In the genomic region with DNA sequence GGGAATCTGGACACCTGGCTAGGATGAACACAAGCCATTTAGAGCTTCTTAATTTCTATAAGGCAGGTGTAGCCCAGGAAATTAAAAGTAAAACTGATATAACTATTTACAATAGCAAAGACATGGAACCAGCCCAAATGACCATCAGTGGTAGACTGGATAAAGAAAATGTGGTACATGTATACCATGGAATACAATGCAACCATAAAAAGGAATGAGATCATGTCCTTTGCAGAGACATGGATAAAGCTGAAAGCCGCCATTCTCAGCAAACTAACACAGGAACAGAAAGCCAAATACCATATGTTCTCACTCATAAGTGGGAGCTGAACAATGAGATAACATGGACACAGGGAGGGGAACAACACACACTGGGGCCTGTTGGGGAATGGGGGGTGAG, we compare ENCODE assay signal across 8 cellular contexts. TPM values are rescaled to one million over a fixed set of nuclear protein-coding genes. Genes with fewer than 3 reads are reported as not detected.
"Had no signal": no experiment of that assay in that cellular context is flagged by ENCODE, and none has a peak within 500 bp of the region (broad histone marks: within the 10 kb centered on the region; RNA-seq: fewer than 3 reads in every experiment).

No MANE protein-coding gene starts in this region.

- H3K4me3 ChIP-seq: K562 had no signal

- ATAC-seq: HepG2, K562 had no signal

- DNase-seq: IMR-90, KBM-7 had no signal

- H3K27ac ChIP-seq: HL-60 had no signal

RNA-seq across cellular contexts. Expression of a gene that starts 25.5 kb away (rescaled TPM):
- total RNA-seq: HepG2, HT-29, HT1080, IMR-90 had no signal
- polyA plus RNA-seq: IgD-negative memory B cell had no signal

RNA-seq across cellular contexts. Expression of a gene that starts 52.9 kb away (rescaled TPM):
- total RNA-seq: HT1080, IMR-90, K562 had no signal
- polyA plus RNA-seq: IgD-negative memory B cell, IMR-90, K562 had no signal
